In genomic region chr9:25964239-25964638, GRCh38 we compare ENCODE assay signal across 9 cellular contexts.
DNase-seq lines count a peak whose midpoint lies in the region; ATAC-seq and TF ChIP-seq lines count a peak whose summit lies in the region.
"Had no signal": no experiment of that assay in that cellular context is flagged by ENCODE, and none has a peak within 500 bp of the region (broad histone marks: within the 10 kb centered on the region; RNA-seq: fewer than 3 reads in every experiment).

No MANE protein-coding gene starts in this region.

- ATAC-seq in HG03354 (IDR thresholded peaks at IDR 0.05; ENCODE audit: poor library complexity, severe bottlenecking, unreplicated experiment) = peak; percentile 64
- no peak for ATAC-seq in activated CD4-positive, CD25-positive, alpha-beta regulatory T cell treated with anti-CD3 and anti-CD28 coated beads, Interleukin-2, amount 50 U/mL, for 24 hours

- H3K4me3 Mint-ChIP-seq in neural crest cell = no peak overlapping the region

- no peaks in the 10 kb centered on the region for H3K27me3 Mint-ChIP-seq in neural crest cell (ENCODE audit: low read depth)

- H3K27me3 ChIP-seq in dorsolateral prefrontal cortex = no peaks in the 10 kb centered on the region
- H3K27me3 ChIP-seq: BLaER1 had no signal

- no peaks in the 10 kb centered on the region for H3K4me1 Mint-ChIP-seq in neural crest cell

- TF ChIP-seq CTCF in dorsolateral prefrontal cortex (IDR thresholded peaks at IDR 0.05 in 54 of 56, conservative IDR thresholded peaks at IDR 0.05 in 2 of 56; ENCODE audit: low read depth in 1 of 56, partially characterized antibody in 56 of 56) = peak in 55 of 56 donors; percentile 12 to 73 (median 53)
- TF ChIP-seq CTCF in neural crest cell (conservative IDR thresholded peaks at IDR 0.05) = peak; percentile 70

- H3K4me3 ChIP-seq in dorsolateral prefrontal cortex = no peak overlapping the region
- H3K4me3 ChIP-seq: BLaER1 had no signal

- no peak overlapping the region for H3K27ac Mint-ChIP-seq in neural crest cell (ENCODE audit: unreplicated experiment)

- no peak overlapping the region for H3K27ac ChIP-seq in dorsolateral prefrontal cortex
- H3K27ac ChIP-seq: BLaER1 had no signal

- DNase-seq in NCI-H1417 (lab: John Stamatoyannopoulos, UW) (peak; percentile 14 to 59 (median 34)), NCI-H1417 treated with DMSO at 0.1 percent for 48 hours (lab: John Stamatoyannopoulos, UW) (no peak), NCI-H82 treated with DMSO at 0.1 percent for 48 hours (lab: John Stamatoyannopoulos, UW; ENCODE audit: unreplicated experiment) (peak; percentile 72), dorsolateral prefrontal cortex (no peak), neural crest cell (ENCODE audit: low read depth, low spot score) (peak; percentile 14)
- no peak for DNase-seq in stimulated activated CD4-positive, alpha-beta T cell treated with anti-CD3 and anti-CD28 coated beads, Interleukin-4, amount 100 ng/mL, for 24 hours

- H3K9me3 Mint-ChIP-seq in neural crest cell = peaks cover 11% of the 10 kb centered on the region

- intact Hi-C loops in dorsolateral prefrontal cortex (cut with DNase I) = loop anchor here (2.0 to 10.0 kb wide), 3 partner anchors 361 to 693 kb away; no protein-coding TSS in a partner anchor

- no peaks in the 10 kb centered on the region for H3K36me3 Mint-ChIP-seq in neural crest cell (ENCODE audit: low read depth)

Comparison
In these comparisons a context has a peak if more than half of its experiments do, and no peak if none do; other contexts are left out.
1. DNase-seq: peak in NCI-H1417 (3 of 3), NCI-H82 treated with DMSO at 0.1 percent for 48 hours (single experiment) and neural crest cell (single experiment); none in NCI-H1417 treated with DMSO at 0.1 percent for 48 hours (single experiment), dorsolateral prefrontal cortex (0 of 10) and stimulated activated CD4-positive, alpha-beta T cell treated with anti-CD3 and anti-CD28 coated beads, Interleukin-4, amount 100 ng/mL, for 24 hours (single experiment).